ENCODE assay signal across 12 cellular contexts in the genomic region with DNA sequence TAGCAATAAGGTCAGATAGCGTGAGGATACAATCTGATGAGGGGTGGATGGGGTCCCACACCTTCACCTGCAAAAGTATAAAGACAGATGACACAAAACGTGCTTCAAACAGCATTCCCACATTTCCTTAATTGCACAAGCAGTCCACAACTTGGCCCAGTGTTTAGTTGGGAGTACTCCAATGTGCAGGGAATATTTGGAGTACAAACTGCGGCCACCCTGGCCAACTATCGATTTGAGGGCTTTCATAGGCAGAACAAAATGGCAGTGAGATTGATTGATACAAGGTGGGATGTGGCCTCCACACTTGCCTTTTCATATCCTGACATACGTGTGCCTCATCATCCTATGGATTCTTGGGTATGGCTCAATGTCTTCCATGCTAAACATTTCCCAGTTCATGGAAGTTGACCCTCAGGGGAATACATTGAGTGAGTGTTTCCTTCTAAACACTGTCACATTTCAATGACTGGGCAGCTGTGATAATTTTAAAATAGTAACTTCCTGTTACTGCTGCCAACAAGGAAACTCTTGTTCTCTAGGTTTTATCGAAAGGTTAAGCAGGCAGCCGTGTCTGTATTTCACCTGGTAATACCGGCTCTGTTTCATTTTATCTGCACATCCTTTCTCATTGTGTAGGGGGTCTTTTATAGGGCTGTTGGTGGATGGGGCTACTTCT. TPM values are rescaled to one million over a fixed set of nuclear protein-coding genes. Genes with fewer than 3 reads are reported as not detected.
DNase-seq lines count a peak whose midpoint lies in the region; ATAC-seq, FAIRE-seq and TF ChIP-seq lines count a peak whose summit lies in the region.
"Not testable (repeated sequence)": the region's sequence is repeated elsewhere in the genome, so short reads cannot be mapped to it uniquely, and the experiment has no call there.
"Had no signal": no experiment of that assay in that cellular context is flagged by ENCODE, and none has a peak within 500 bp of the region (broad histone marks: within the 10 kb centered on the region; RNA-seq: fewer than 3 reads in every experiment).

No MANE protein-coding gene starts in this region.

- not testable (repeated sequence) for TF ChIP-seq POLR2A in body of pancreas (IDR thresholded peaks at IDR 0.05)

- not testable (repeated sequence) for H3K4me1 ChIP-seq in body of pancreas

- H3K27me3 ChIP-seq in body of pancreas = not testable (repeated sequence)

- peak; percentile 69 for FAIRE-seq in GM18507 (lab: Jason Lieb, UNC)

- ATAC-seq in body of pancreas (peak; percentile 85), Right ventricle myocardium superior (ENCODE audit: poor library complexity) (peak; percentile 60), left ventricle myocardium superior (peak; percentile 64), left lobe of liver (peak; percentile 87)

- H3K27ac ChIP-seq in body of pancreas = not testable (repeated sequence)

- not testable (repeated sequence) for H3K36me3 ChIP-seq in body of pancreas (replicated peaks in 1 of 2; ENCODE audit: insufficient read depth in 1 of 2, low read depth in 2 of 2)

- intact Hi-C loops in body of pancreas (cut with DNase I); Right ventricle myocardium superior (cut with DNase I); left ventricle myocardium superior (cut with micrococcal nuclease): not testable (repeated sequence)

- not testable (repeated sequence) for H3K9me3 ChIP-seq in body of pancreas

- WGBS in body of pancreas, 2 donors = no CpG with 5 or more reads among the region's 8 CpGs

- DNase-seq in GM18507 (ENCODE audit: extremely low spot score, insufficient read length, low read depth); body of pancreas; Right ventricle myocardium superior; left ventricle myocardium superior; left lobe of liver (ENCODE audit: low spot score): not testable (repeated sequence)

- H3K4me3 ChIP-seq in body of pancreas = not testable (repeated sequence)

- TF ChIP-seq CTCF in body of pancreas (IDR thresholded peaks at IDR 0.05) = not testable (repeated sequence)

RNA-seq across cellular contexts. Expression of a gene that starts 41.6 kb away (rescaled TPM):
- total RNA-seq in body of pancreas = not detected
- not detected for total RNA-seq in Right ventricle myocardium superior
- not detected for total RNA-seq in left ventricle myocardium superior
- not detected for total RNA-seq in left lobe of liver
- total RNA-seq: A673; CD4-positive, alpha-beta memory T cell; CD4-positive, CD25-positive, alpha-beta regulatory T cell; CD8-positive, alpha-beta memory T cell; Daoy; G401; GM12878 had no signal
